ENCODE assay signal across 32 cellular contexts in the genomic region with DNA sequence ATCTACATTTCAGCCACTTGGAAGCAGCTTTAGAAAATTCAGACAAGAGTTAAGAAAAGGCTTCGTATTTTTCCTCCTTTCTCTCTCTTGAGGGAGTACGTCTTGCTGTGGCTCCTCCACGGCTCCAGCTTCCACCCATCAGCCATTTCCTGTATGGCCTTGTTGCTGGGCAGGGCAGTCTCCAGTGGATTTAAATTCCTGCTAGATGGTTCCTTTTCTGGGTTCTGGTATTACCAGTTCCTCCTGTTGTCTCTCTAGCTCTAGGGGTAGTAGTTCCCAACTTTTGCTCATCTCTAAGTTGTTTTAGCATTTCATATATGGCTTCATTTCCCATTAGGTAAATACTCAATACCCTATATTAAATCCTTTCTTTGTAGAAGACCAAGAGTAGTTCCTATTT.
"Had no signal": no experiment of that assay in that cellular context is flagged by ENCODE, and none has a peak within 500 bp of the region (broad histone marks: within the 10 kb centered on the region; RNA-seq: fewer than 3 reads in every experiment).

No MANE protein-coding gene starts in this region.

- H3K9me3 Mint-ChIP-seq: mesothelial cell of epicardium; nephron progenitor cell; stimulated activated naive B cell treated with anti-CD40 and anti-IgM and Interleukin-4, amounts not matched to agents 10 μg/mL and 1 μg/mL and 100 μg/mL, for 72 hours had no signal

- H3K4me1 Mint-ChIP-seq: immature natural killer cell; naive B cell; natural killer cell; nephron progenitor cell; stimulated activated naive B cell treated with anti-CD40 and anti-IgM and Interleukin-4, amounts not matched to agents 10 μg/mL and 1 μg/mL and 100 μg/mL, for 72 hours had no signal

- H3K4me3 ChIP-seq: left lung, lower lobe of right lung, pancreas, prostate gland, skin epidermis, stomach, testis, thyroid gland, transverse colon, upper lobe of right lung had no signal

- H3K27me3 ChIP-seq: left lung, neutrophil, pancreas, stomach, testis, thyroid gland, transverse colon, upper lobe of right lung had no signal

- H3K36me3 ChIP-seq: left lung, lower lobe of right lung, neutrophil, pancreas, prostate gland, stomach, thyroid gland, transverse colon, upper lobe of right lung had no signal

- DNase-seq: hypothalamus; immature natural killer cell; kidney; left colon; left lung; lower lobe of right lung; mammary epithelial cell; mesendoderm; naive B cell; natural killer cell; nephron progenitor cell; occipital lobe; pancreas; posterior cingulate gyrus; retina; right cardiac atrium; stimulated activated CD4-positive, alpha-beta T cell treated with anti-CD3 and anti-CD28 coated beads, Interleukin-12 subunit alpha, Interleukin-12 subunit beta, amount 100 ng/mL, for 4 hours; stimulated activated CD4-positive, alpha-beta T cell treated with anti-CD3 and anti-CD28 coated beads, Interleukin-15, amount 100 ng/mL, for 24 hours; stimulated activated CD4-positive, alpha-beta T cell treated with anti-CD3 and anti-CD28 coated beads, Interleukin-2, amount 100 ng/mL, for 24 hours; stimulated activated CD4-positive, alpha-beta T cell treated with anti-CD3 and anti-CD28 coated beads, Interleukin-4, amount 100 ng/mL, for 1 hour; stimulated activated naive B cell treated with anti-CD40 and anti-IgM and Interleukin-4, amounts not matched to agents 10 μg/mL and 1 μg/mL and 100 μg/mL, for 72 hours; stimulated activated naive CD8-positive, alpha-beta T cell treated with anti-CD3 and anti-CD28 coated beads, Interleukin-15, Interleukin-2, amounts not matched to agents 100 U/mL and 50 U/mL, for 24 hours; stomach; testis; thyroid gland; transverse colon; upper lobe of right lung had no signal

- H3K9me3 ChIP-seq: left lung, lower lobe of right lung, neutrophil, pancreas, prostate gland, stomach, testis, thyroid gland, transverse colon, upper lobe of right lung had no signal

- H3K27me3 Mint-ChIP-seq: naive B cell; stimulated activated naive B cell treated with anti-CD40 and anti-IgM and Interleukin-4, amounts not matched to agents 10 μg/mL and 1 μg/mL and 100 μg/mL, for 72 hours had no signal

- H3K27ac Mint-ChIP-seq: immature natural killer cell; mesothelial cell of epicardium; naive B cell; natural killer cell; nephron progenitor cell; stimulated activated naive B cell treated with anti-CD40 and anti-IgM and Interleukin-4, amounts not matched to agents 10 μg/mL and 1 μg/mL and 100 μg/mL, for 72 hours had no signal

- H3K4me1 ChIP-seq: left lung, lower lobe of right lung, pancreas, prostate gland, stomach, testis, thyroid gland, transverse colon, upper lobe of right lung had no signal

- ATAC-seq: left colon; left lung; lower lobe of right lung; natural killer cell; pancreas; right cardiac atrium; sciatic nerve; stimulated activated naive B cell treated with anti-CD40 and anti-IgM and Interleukin-4, amounts not matched to agents 10 μg/mL and 1 μg/mL and 100 μg/mL, for 72 hours; stimulated activated naive CD8-positive, alpha-beta T cell treated with anti-CD3 and anti-CD28 coated beads, Interleukin-15, Interleukin-2, amounts not matched to agents 100 U/mL and 50 U/mL, for 24 hours; upper lobe of right lung had no signal

- H3K27ac ChIP-seq: left lung, lower lobe of right lung, neutrophil, pancreas, prostate gland, skin epidermis, stomach, testis, thyroid gland, transverse colon, upper lobe of right lung had no signal

- H3K4me3 Mint-ChIP-seq: immature natural killer cell; mesothelial cell of epicardium; naive B cell; natural killer cell; nephron progenitor cell; stimulated activated naive B cell treated with anti-CD40 and anti-IgM and Interleukin-4, amounts not matched to agents 10 μg/mL and 1 μg/mL and 100 μg/mL, for 72 hours had no signal

- H3K36me3 Mint-ChIP-seq: immature natural killer cell; mesothelial cell of epicardium; naive B cell; stimulated activated naive B cell treated with anti-CD40 and anti-IgM and Interleukin-4, amounts not matched to agents 10 μg/mL and 1 μg/mL and 100 μg/mL, for 72 hours had no signal
